ENCODE assay signal across 9 cellular contexts in genomic region chr19:35746556-35746955, GRCh38. TPM values are rescaled to one million over a fixed set of nuclear protein-coding genes. Genes with fewer than 3 reads are reported as not detected.
A peak's percentile ranks its signal among the peaks of the same experiment; 100 is the strongest.
DNase-seq lines count a peak whose midpoint lies in the region; ATAC-seq and TF ChIP-seq lines count a peak whose summit lies in the region.
"Had no signal": no experiment of that assay in that cellular context is flagged by ENCODE, and none has a peak within 500 bp of the region (broad histone marks: within the 10 kb centered on the region; RNA-seq: fewer than 3 reads in every experiment).

No MANE protein-coding gene starts in this region.

- POLR2A ChIA-PET in WTC11 (lab: Charles Lee): no interaction called here

- peaks cover 64% of the 10 kb centered on the region for H3K4me1 Mint-ChIP-seq in activated T-cell treated with anti-CD3 and anti-CD28 coated beads, Interleukin-2, amount 50 U/mL, for 24 hours (ENCODE audit: low read depth)
- H3K4me1 Mint-ChIP-seq in WTC11: peaks cover 27% of the 10 kb centered on the region
- H3K4me1 Mint-ChIP-seq in stimulated activated naive B cell treated with anti-CD40 and anti-IgM and Interleukin-4, amounts not matched to agents 10 μg/mL and 1 μg/mL and 100 μg/mL, for 72 hours: peaks cover 31 to 65% of the 10 kb centered on the region in 2 donors

- CTCF ChIA-PET in WTC11 (lab: Charles Lee): interaction anchor here (1.5 kb wide), 1 partner anchor 44 kb away, joined by 4 read pairs; no protein-coding TSS in a partner anchor

- no peaks in the 10 kb centered on the region for H3K27me3 Mint-ChIP-seq in activated T-cell treated with anti-CD3 and anti-CD28 coated beads, Interleukin-2, amount 50 U/mL, for 24 hours
- no peaks in the 10 kb centered on the region for H3K27me3 Mint-ChIP-seq in WTC11 (ENCODE audit: low read depth)
- no peaks in the 10 kb centered on the region for H3K27me3 Mint-ChIP-seq in stimulated activated naive B cell treated with anti-CD40 and anti-IgM and Interleukin-4, amounts not matched to agents 10 μg/mL and 1 μg/mL and 100 μg/mL, for 72 hours

- H3K9me3 Mint-ChIP-seq in activated T-cell treated with anti-CD3 and anti-CD28 coated beads, Interleukin-2, amount 50 U/mL, for 24 hours: no peaks in the 10 kb centered on the region
- H3K9me3 Mint-ChIP-seq in WTC11: no peaks in the 10 kb centered on the region
- peaks cover 0 to 1% of the 10 kb centered on the region in 2 donors for H3K9me3 Mint-ChIP-seq in stimulated activated naive B cell treated with anti-CD40 and anti-IgM and Interleukin-4, amounts not matched to agents 10 μg/mL and 1 μg/mL and 100 μg/mL, for 72 hours

- peak overlapping the region; percentile 100 for H3K27ac Mint-ChIP-seq in activated T-cell treated with anti-CD3 and anti-CD28 coated beads, Interleukin-2, amount 50 U/mL, for 24 hours
- H3K27ac Mint-ChIP-seq in WTC11: no peak overlapping the region; the same call in 1 of the 2 replicates
- H3K27ac Mint-ChIP-seq in stimulated activated naive B cell treated with anti-CD40 and anti-IgM and Interleukin-4, amounts not matched to agents 10 μg/mL and 1 μg/mL and 100 μg/mL, for 72 hours: peak overlapping the region; percentile 100

- peak overlapping the region; percentile 78 to 96 for H3K4me3 ChIP-seq in foreskin fibroblast (ENCODE audit: low read depth in 1 of 2, low read length in 2 of 2)

- peak overlapping the region; percentile 99 for H3K4me3 Mint-ChIP-seq in activated T-cell treated with anti-CD3 and anti-CD28 coated beads, Interleukin-2, amount 50 U/mL, for 24 hours
- peak overlapping the region; percentile 98 for H3K4me3 Mint-ChIP-seq in WTC11
- peak overlapping the region; percentile 96 to 98 for H3K4me3 Mint-ChIP-seq in stimulated activated naive B cell treated with anti-CD40 and anti-IgM and Interleukin-4, amounts not matched to agents 10 μg/mL and 1 μg/mL and 100 μg/mL, for 72 hours

- TF ChIP-seq CTCF in WTC11 (IDR thresholded peaks at IDR 0.05): no peak
- TF ChIP-seq CTCF in foreskin fibroblast (IDR thresholded peaks at IDR 0.05; ENCODE audit: low read depth, low read length): no peak

- DNase-seq in activated T-cell treated with anti-CD3 and anti-CD28 coated beads, Interleukin-2, amount 50 U/mL, for 24 hours: no peak
- no peak for DNase-seq in activated T-cell treated with anti-CD3 and anti-CD28 coated beads, Interleukin-2, amount 50 U/mL, for 48 hours
- DNase-seq in WTC11 (ENCODE audit: low spot score) (no peak), foreskin fibroblast (no peak), NK-92 (lab: John Stamatoyannopoulos, UW; ENCODE audit: unreplicated experiment) (no peak), DMS79 treated with DMSO at 0.1 percent for 48 hours (lab: John Stamatoyannopoulos, UW) (no peak)
- no peak for DNase-seq in stimulated activated naive B cell treated with anti-CD40 and anti-IgM and Interleukin-4, amounts not matched to agents 10 μg/mL and 1 μg/mL and 100 μg/mL, for 72 hours
- DNase-seq: stimulated activated CD4-positive, alpha-beta T cell treated with anti-CD3 and anti-CD28 coated beads, Interleukin-15, amount 100 ng/mL, for 24 hours had no signal

- H3K36me3 Mint-ChIP-seq in activated T-cell treated with anti-CD3 and anti-CD28 coated beads, Interleukin-2, amount 50 U/mL, for 24 hours (ENCODE audit: low read depth): peaks cover 51% of the 10 kb centered on the region
- peaks cover 6% of the 10 kb centered on the region; the same call in 1 of the 2 replicates for H3K36me3 Mint-ChIP-seq in WTC11
- peaks cover 24 to 32% of the 10 kb centered on the region in 2 donors for H3K36me3 Mint-ChIP-seq in stimulated activated naive B cell treated with anti-CD40 and anti-IgM and Interleukin-4, amounts not matched to agents 10 μg/mL and 1 μg/mL and 100 μg/mL, for 72 hours

- ATAC-seq in WTC11 (no peak), HG03097 (IDR thresholded peaks at IDR 0.05; ENCODE audit: low FRiP score, unreplicated experiment) (no peak)
- no peak for ATAC-seq in stimulated activated naive B cell treated with anti-CD40 and anti-IgM and Interleukin-4, amounts not matched to agents 10 μg/mL and 1 μg/mL and 100 μg/mL, for 72 hours (replicated peaks)

TF ChIP-seq in WTC11, 78 proteins besides CTCF, POLR2A, EP300 and RAD21 (continues in another document):
- no peak for TF ChIP-seq MXD4 (CRISPR knock-in tag; IDR thresholded peaks at IDR 0.05; ENCODE audit: borderline replicate concordance)
- no peak for TF ChIP-seq ZNF396 (CRISPR knock-in tag; IDR thresholded peaks at IDR 0.05; ENCODE audit: borderline replicate concordance)
- no peak for TF ChIP-seq E2F5 (CRISPR knock-in tag; IDR thresholded peaks at IDR 0.05)
- no peak for TF ChIP-seq AR (CRISPR knock-in tag; IDR thresholded peaks at IDR 0.05)
- no peak for TF ChIP-seq TEAD1 (CRISPR knock-in tag; IDR thresholded peaks at IDR 0.05)
- no peak for TF ChIP-seq ZBTB43 (CRISPR knock-in tag; IDR thresholded peaks at IDR 0.05)
- no peak for TF ChIP-seq EMX1 (CRISPR knock-in tag; IDR thresholded peaks at IDR 0.05)
- no peak for TF ChIP-seq USF2 (CRISPR knock-in tag; IDR thresholded peaks at IDR 0.05)
- no peak for TF ChIP-seq JUN (CRISPR knock-in tag; IDR thresholded peaks at IDR 0.05)
- TF ChIP-seq ZNF512 (CRISPR knock-in tag; IDR thresholded peaks at IDR 0.05; ENCODE audit: borderline replicate concordance): no peak
- TF ChIP-seq CBFB (CRISPR knock-in tag; IDR thresholded peaks at IDR 0.05; ENCODE audit: low read depth): no peak

RNA-seq across cellular contexts. Expression of gene PSENEN, which starts 1.1 kb away (rescaled TPM):
- 80.3 to 85.3 TPM (median 84.0 TPM) in 3 replicates for total RNA-seq in WTC11 (2021)

RNA-seq across cellular contexts. Expression of gene U2AF1L4, which starts 1.3 kb away (rescaled TPM):
- 19.7 to 20.9 TPM (median 20.8 TPM) in 3 replicates for total RNA-seq in WTC11 (2021)

RNA-seq across cellular contexts. Expression of gene LIN37, which starts 1.8 kb away (rescaled TPM):
- 4.7 to 6.4 TPM (median 5.6 TPM) in 3 replicates for total RNA-seq in WTC11 (2021)

RNA-seq across cellular contexts. Expression of gene IGFLR1, which starts 4.3 kb away (rescaled TPM):
- 9.9 to 12.7 TPM (median 12.3 TPM) in 3 replicates for total RNA-seq in WTC11 (2021)

RNA-seq across cellular contexts. Expression of gene HSPB6, which starts 10.3 kb away (rescaled TPM):
- total RNA-seq in WTC11 (2021): 1.4 to 2.5 TPM (median 1.7 TPM) in 3 replicates
